14 cellular contexts compared by ENCODE assay signal in genomic region chr16:57367111-57367752, GRCh38. TPM values are rescaled to one million over a fixed set of nuclear protein-coding genes. Genes with fewer than 3 reads are reported as not detected.
DNase-seq lines count a peak whose midpoint lies in the region; ATAC-seq and TF ChIP-seq lines count a peak whose summit lies in the region.
"Had no signal": no experiment of that assay in that cellular context is flagged by ENCODE, and none has a peak within 500 bp of the region (broad histone marks: within the 10 kb centered on the region; RNA-seq: fewer than 3 reads in every experiment).

No MANE protein-coding gene starts in this region.

- no peaks in the 10 kb centered on the region for H3K27me3 ChIP-seq in PC-9 (ENCODE audit: insufficient read depth, low read depth)
- H3K27me3 ChIP-seq in psoas muscle (ENCODE audit: insufficient read depth in 3 of 3, low read length in 2 of 3): peaks cover 0 to 7% (median 2%) of the 10 kb centered on the region in 3 donors
- H3K27me3 ChIP-seq: testis had no signal

- H4K20me1 ChIP-seq in PC-9 (ENCODE audit: insufficient read depth): no peaks in the 10 kb centered on the region

- POLR2A ChIA-PET in PC-9 (lab: Charles Lee; ENCODE audit: unreplicated experiment): interaction anchor here (0.5 to 0.8 kb wide), 2 partner anchors 122 to 1011 kb away, joined by 4 to 5 read pairs; no protein-coding TSS in a partner anchor

- no peaks in the 10 kb centered on the region for H3K79me2 ChIP-seq in PC-9 (ENCODE audit: low read depth)

- H3K4me3 ChIP-seq in PC-9 (no peak overlapping the region), psoas muscle (no peak overlapping the region)
- H3K4me3 ChIP-seq: lung, testis had no signal

- WGBS in psoas muscle, 3 donors: 62 to 66% (median 62%) methylated on average over 7 of the region's 7 CpGs

- CTCF ChIA-PET in PC-9 (lab: Charles Lee): no interaction called here

- peaks cover 10% of the 10 kb centered on the region for H3K4me1 Mint-ChIP-seq in CD14-positive monocyte

- ATAC-seq in esophagus mucosa (peak; percentile 65), psoas muscle (peak in 3 of 4 donors; percentile 37 to 50 (median 44))

- no peak overlapping the region for H3K27ac Mint-ChIP-seq in CD14-positive monocyte
- H3K27ac Mint-ChIP-seq: activated T-cell treated with anti-CD3 and anti-CD28 coated beads, Interleukin-2, amount 50 U/mL, for 24 hours had no signal

- peak overlapping the region; percentile 50; the same call in 1 of the 2 replicates for H3K27ac ChIP-seq in PC-9
- H3K27ac ChIP-seq in psoas muscle: peak overlapping the region; percentile 36
- H3K27ac ChIP-seq: testis had no signal

- H3K27me3 Mint-ChIP-seq in CD14-positive monocyte (ENCODE audit: low read depth in 3 of 3): peaks cover 11 to 42% (median 16%) of the 10 kb centered on the region in 3 donors

- H2AFZ ChIP-seq in PC-9: no peak overlapping the region

- H3K9me3 ChIP-seq in PC-9 (ENCODE audit: insufficient read depth, low read depth) (no peaks in the 10 kb centered on the region), psoas muscle (no peaks in the 10 kb centered on the region)
- H3K9me3 ChIP-seq: testis had no signal

- peak overlapping the region; percentile 48 for H3K4me2 ChIP-seq in PC-9

- no peaks in the 10 kb centered on the region for H3K9me2 ChIP-seq in PC-9 (ENCODE audit: insufficient read depth)

- intact Hi-C loops in PC-9 (cut with micrococcal nuclease; ENCODE audit: unreplicated experiment) (no loop called here), psoas muscle (cut with DNase I) (no loop called here), CD14-positive monocyte (cut with micrococcal nuclease) (no loop called here)

- H3K4me1 ChIP-seq in PC-9 (replicated peaks; ENCODE audit: insufficient read depth): peaks cover 16% of the 10 kb centered on the region
- no peaks in the 10 kb centered on the region for H3K4me1 ChIP-seq in psoas muscle

- H3K9me3 Mint-ChIP-seq in CD14-positive monocyte: no peaks in the 10 kb centered on the region
- H3K9me3 Mint-ChIP-seq: activated T-cell treated with anti-CD3 and anti-CD28 coated beads, Interleukin-2, amount 50 U/mL, for 24 hours had no signal

- H3K36me3 ChIP-seq in PC-9 (ENCODE audit: low read depth): no peaks in the 10 kb centered on the region
- H3K36me3 ChIP-seq in psoas muscle (ENCODE audit: insufficient read depth in 1 of 2, low read depth in 1 of 2): no peaks in the 10 kb centered on the region

- TF ChIP-seq CTCF in PC-9 (conservative IDR thresholded peaks at IDR 0.05) (no peak), psoas muscle (IDR thresholded peaks at IDR 0.05) (no peak), CD14-positive monocyte (IDR thresholded peaks at IDR 0.05) (no peak)

- no TSS peak for BruUV-seq in PC-9 (replicated peaks; lab: Mats Ljungman, UMichigan)

- no peaks in the 10 kb centered on the region for H3K36me3 Mint-ChIP-seq in CD14-positive monocyte

- peak; percentile 42 for DNase-seq in GM03348 (ENCODE audit: low spot score)
- peak; percentile 43 to 94 for DNase-seq in PC-9
- no peak for DNase-seq in psoas muscle
- DNase-seq in T1000 (lab: John Stamatoyannopoulos, UW): no peak
- DNase-seq in putamen (ENCODE audit: low spot score): no peak
- DNase-seq in CD14-positive monocyte (ENCODE audit: low spot score): no peak
- DNase-seq: activated T-cell treated with anti-CD3 and anti-CD28 coated beads, Interleukin-2, amount 50 U/mL, for 24 hours; aorta; KG1; NCI-H187; testis had no signal

- peak overlapping the region in 1 of 2 donors; percentile 12 for H3K4me3 Mint-ChIP-seq in CD14-positive monocyte
- H3K4me3 Mint-ChIP-seq: activated T-cell treated with anti-CD3 and anti-CD28 coated beads, Interleukin-2, amount 50 U/mL, for 24 hours had no signal

- peaks cover 15% of the 10 kb centered on the region; the same call in 1 of the 2 replicates for H3F3A ChIP-seq in PC-9 (ENCODE audit: insufficient read depth, low read depth)

RNA-seq across cellular contexts. Expression of gene CX3CL1, which starts 5.1 kb away (rescaled TPM):
- not detected in 2 replicates for total RNA-seq in PC-9 (2021)
- 3.7 TPM for total RNA-seq in esophagus mucosa
- total RNA-seq in psoas muscle: 10 to 100 TPM in 2 of 4 donors, 1 to 10 TPM in 2; 3.8 to 13.5 (median 9.1) TPM
- 1 to 10 TPM; 3.3 to 6.2 (median 4.5) TPM for polyA plus RNA-seq in psoas muscle
- polyA plus RNA-seq in CD14-positive monocyte: not detected

RNA-seq across cellular contexts. Expression of gene CCL22, which starts 8.6 kb away (rescaled TPM):
- 0.24 and 0.35 TPM in 2 replicates for total RNA-seq in PC-9 (2021)
- 0.20 TPM for total RNA-seq in esophagus mucosa
- total RNA-seq in psoas muscle: under 1 TPM in 1 of 4 donors, not detected in 3; 0.12 TPM
- polyA plus RNA-seq in psoas muscle: under 1 TPM in 1 of 3 donors, not detected in 2; 0.04 TPM
- under 1 TPM; 0.15 to 0.18 TPM for polyA plus RNA-seq in CD14-positive monocyte
- total RNA-seq: testis had no signal
- polyA plus RNA-seq: neural cell had no signal

RNA-seq across cellular contexts. Expression of gene CCL17, which starts 37.3 kb away (rescaled TPM):
- total RNA-seq in PC-9 (2021) (not detected in 2 replicates), esophagus mucosa (1.6 TPM), psoas muscle (not detected)
- polyA plus RNA-seq in psoas muscle (under 1 TPM in 1 of 3 donors, not detected in 2; 0.20 TPM), CD14-positive monocyte (not detected)
- polyA plus RNA-seq: aorta, neural cell had no signal

Comparison
In these comparisons a context has a peak if more than half of its experiments do, and no peak if none do; other contexts are left out.
1. DNase-seq: peak in GM03348 (single experiment) and PC-9 (2 of 2); none in psoas muscle (0 of 2), T1000 (single experiment), putamen (single experiment) and CD14-positive monocyte (single experiment).